ENCODE assay signal across 8 cellular contexts in genomic region chr6:73519943-73520687, GRCh38. TPM values are rescaled to one million over a fixed set of nuclear protein-coding genes. Genes with fewer than 3 reads are reported as not detected.
A peak's percentile ranks its signal among the peaks of the same experiment; 100 is the strongest.
DNase-seq lines count a peak whose midpoint lies in the region; ATAC-seq and TF ChIP-seq lines count a peak whose summit lies in the region.

No MANE protein-coding gene starts in this region.

- TF ChIP-seq CTCF in Calu3 (IDR thresholded peaks at IDR 0.05; ENCODE audit: unreplicated experiment) (no peak), foreskin fibroblast (IDR thresholded peaks at IDR 0.05; ENCODE audit: low read depth, low read length) (no peak), neural progenitor cell (IDR thresholded peaks at IDR 0.05) (no peak)

- H3K4me3 ChIP-seq in SJCRH30 (peak overlapping the region; percentile 95), foreskin fibroblast (ENCODE audit: low read depth in 1 of 2, low read length in 2 of 2) (peak overlapping the region; percentile 97 to 98), neural progenitor cell (peak overlapping the region; percentile 76)

- DNase-seq in Calu3, result peak; percentile 78
- DNase-seq in SJCRH30, result peak; percentile 62
- DNase-seq in activated gamma-delta T cell treated with Interleukin-2 at 50 U/mL for 16 hours, result peak; percentile 68
- DNase-seq in foreskin fibroblast, result peak; percentile 59 to 83
- peak; percentile 73 for DNase-seq in neural progenitor cell (ENCODE audit: low spot score)

- H3K4me1 ChIP-seq in SJCRH30 (peaks cover 4% of the 10 kb centered on the region; the same call in 1 of the 2 replicates), neural progenitor cell (peaks cover 17% of the 10 kb centered on the region)

- peak overlapping the region; percentile 95 for H3K9ac ChIP-seq in neural progenitor cell

- peaks cover 54% of the 10 kb centered on the region for H4K20me1 ChIP-seq in neural progenitor cell (ENCODE audit: low read depth)

- ATAC-seq in HG03354 (IDR thresholded peaks at IDR 0.05; ENCODE audit: poor library complexity, severe bottlenecking, unreplicated experiment) (peak; percentile 13), HG02678 (IDR thresholded peaks at IDR 0.05; ENCODE audit: unreplicated experiment) (no peak)

- H3K9me3 Mint-ChIP-seq in Calu3 (ENCODE audit: low read depth, unreplicated experiment) (no peaks in the 10 kb centered on the region), neural progenitor cell (no peaks in the 10 kb centered on the region)
- H3K9me3 Mint-ChIP-seq in stimulated activated naive CD8-positive, alpha-beta T cell treated with anti-CD3 and anti-CD28 coated beads, Interleukin-15, Interleukin-2, amounts not matched to agents 100 ng/mL and 50 ng/mL, for 24 hours, result no peaks in the 10 kb centered on the region

- H3K4me1 Mint-ChIP-seq in Calu3 (ENCODE audit: low read depth, unreplicated experiment) (peaks cover 14% of the 10 kb centered on the region), neural progenitor cell (peaks cover 39% of the 10 kb centered on the region)
- H3K4me1 Mint-ChIP-seq in stimulated activated naive CD8-positive, alpha-beta T cell treated with anti-CD3 and anti-CD28 coated beads, Interleukin-15, Interleukin-2, amounts not matched to agents 100 ng/mL and 50 ng/mL, for 24 hours (ENCODE audit: low read depth), result peaks cover 74% of the 10 kb centered on the region

- H2AFZ ChIP-seq in neural progenitor cell (replicated peaks), result no peak overlapping the region

- H3K4me2 ChIP-seq in neural progenitor cell, result peak overlapping the region; percentile 85

- H3K27me3 ChIP-seq in SJCRH30 (0 out of 2 replicates have a peak, but pooled peaks cover under 1% of the 10 kb centered on the region), neural progenitor cell (no peaks in the 10 kb centered on the region)

- H3K4me3 Mint-ChIP-seq in Calu3 (ENCODE audit: low read depth, unreplicated experiment) (peak overlapping the region; percentile 92), neural progenitor cell (peak overlapping the region; percentile 93)
- H3K4me3 Mint-ChIP-seq in stimulated activated naive CD8-positive, alpha-beta T cell treated with anti-CD3 and anti-CD28 coated beads, Interleukin-15, Interleukin-2, amounts not matched to agents 100 ng/mL and 50 ng/mL, for 24 hours, result peak overlapping the region; percentile 99

- peaks cover 55% of the 10 kb centered on the region for H3K79me2 ChIP-seq in neural progenitor cell (ENCODE audit: low read depth)

- CTCF ChIA-PET in Calu3 (lab: Charles Lee), result interaction anchor here (1.0 kb wide), 1 partner anchor 125 kb away, joined by 7 read pairs; the partner anchor contains the start of gene DDX43

- H3K27me3 Mint-ChIP-seq in Calu3 (ENCODE audit: unreplicated experiment) (peaks cover 21% of the 10 kb centered on the region), neural progenitor cell (ENCODE audit: insufficient read depth, low read depth) (peaks cover 4% of the 10 kb centered on the region)
- H3K27me3 Mint-ChIP-seq in stimulated activated naive CD8-positive, alpha-beta T cell treated with anti-CD3 and anti-CD28 coated beads, Interleukin-15, Interleukin-2, amounts not matched to agents 100 ng/mL and 50 ng/mL, for 24 hours, result peaks cover 10% of the 10 kb centered on the region

- H3K9me3 ChIP-seq in SJCRH30 (replicated peaks) (no peaks in the 10 kb centered on the region), neural progenitor cell (ENCODE audit: low read depth) (no peaks in the 10 kb centered on the region)

- H3K27ac Mint-ChIP-seq in Calu3 (ENCODE audit: unreplicated experiment) (peak overlapping the region; percentile 99), neural progenitor cell (peak overlapping the region; percentile 99)
- H3K27ac Mint-ChIP-seq in stimulated activated naive CD8-positive, alpha-beta T cell treated with anti-CD3 and anti-CD28 coated beads, Interleukin-15, Interleukin-2, amounts not matched to agents 100 ng/mL and 50 ng/mL, for 24 hours, result peak overlapping the region; percentile 100

- H3K36me3 Mint-ChIP-seq in Calu3 (ENCODE audit: insufficient read depth, unreplicated experiment) (peaks cover 89% of the 10 kb centered on the region), neural progenitor cell (peaks cover 32% of the 10 kb centered on the region)
- peaks cover 58% of the 10 kb centered on the region for H3K36me3 Mint-ChIP-seq in stimulated activated naive CD8-positive, alpha-beta T cell treated with anti-CD3 and anti-CD28 coated beads, Interleukin-15, Interleukin-2, amounts not matched to agents 100 ng/mL and 50 ng/mL, for 24 hours (ENCODE audit: low read depth)

- intact Hi-C loops in Calu3 (cut with micrococcal nuclease; ENCODE audit: unreplicated experiment), result loop anchor here (5.0 kb wide), 1 partner anchor 47 kb away; no protein-coding TSS in a partner anchor

- H3F3A ChIP-seq in neural progenitor cell (ENCODE audit: low read depth), result peaks cover 65% of the 10 kb centered on the region

- BruUV-seq in Calu3 (replicated peaks; lab: Mats Ljungman, UMichigan), result no TSS peak

- H3K36me3 ChIP-seq in SJCRH30 (peaks cover 55% of the 10 kb centered on the region), neural progenitor cell (peaks cover 21% of the 10 kb centered on the region)

- H3K27ac ChIP-seq in SJCRH30, result peak overlapping the region; percentile 97
- peak overlapping the region; percentile 97 for H3K27ac ChIP-seq in neural progenitor cell

RNA-seq across cellular contexts. Expression of gene EEF1A1, which starts 0.7 kb away (rescaled TPM):
- total RNA-seq in Calu3 (2022), result 5,799 and 7,052 TPM in 2 replicates
- total RNA-seq in SJCRH30 (2014; rRNA removed; shearing (Covaris generic)), result 14,252 and 14,593 TPM in 2 replicates
- 15,510 and 19,891 TPM in 2 replicates for total RNA-seq in neural progenitor cell (ENCODE audit: low replicate concordance)

RNA-seq across cellular contexts. Expression of gene MTO1, which starts 58.6 kb away (rescaled TPM):
- 31.6 and 35.6 TPM in 2 replicates for total RNA-seq in Calu3 (2022)
- total RNA-seq in SJCRH30 (2014; rRNA removed; shearing (Covaris generic)), result 26.9 and 41.1 TPM in 2 replicates
- total RNA-seq in neural progenitor cell (ENCODE audit: low replicate concordance), result 28.6 and 40.0 TPM in 2 replicates
